Comparison of ENCODE assay signal across 30 cellular contexts in genomic region chr7:127041689-127042452, GRCh38.
"Had no signal": no experiment of that assay in that cellular context is flagged by ENCODE, and none has a peak within 500 bp of the region (broad histone marks: within the 10 kb centered on the region; RNA-seq: fewer than 3 reads in every experiment).

No MANE protein-coding gene starts in this region.

- H3K27me3 ChIP-seq: neutrophil, ovary, suprapubic skin, testis, tibial artery, transverse colon, upper lobe of right lung, uterus had no signal

- H3K27ac ChIP-seq: neutrophil, ovary, parathyroid adenoma, psoas muscle, skin epidermis, spleen, suprapubic skin, testis, tibial artery, transverse colon, upper lobe of right lung, uterus had no signal

- H2AFZ ChIP-seq: parathyroid adenoma had no signal

- H3K9me3 ChIP-seq: neutrophil, ovary, psoas muscle, suprapubic skin, testis, tibial artery, transverse colon, upper lobe of right lung, uterus had no signal

- H3K4me1 ChIP-seq: parathyroid adenoma, psoas muscle, spleen, suprapubic skin, testis, tibial artery, transverse colon, upper lobe of right lung, uterus had no signal

- H3K79me2 ChIP-seq: parathyroid adenoma had no signal

- H3K36me3 ChIP-seq: neutrophil, ovary, spleen, suprapubic skin, tibial artery, transverse colon, upper lobe of right lung, uterus had no signal

- H3K4me3 ChIP-seq: ovary, psoas muscle, skin epidermis, smooth muscle cell, spleen, suprapubic skin, testis, tibial artery, transverse colon, upper lobe of right lung, uterus had no signal

- H3K4me2 ChIP-seq: smooth muscle cell had no signal

- DNase-seq: naive thymus-derived CD8-positive, alpha-beta T cell; nephron progenitor cell; nucleus accumbens; ovary; posterior cingulate gyrus; psoas muscle; right cardiac atrium; spleen; stimulated activated CD4-positive, alpha-beta T cell treated with anti-CD3 and anti-CD28 coated beads, Interleukin-12 subunit alpha, Interleukin-12 subunit beta, amount 100 ng/mL, for 4 hours; stimulated activated CD4-positive, alpha-beta T cell treated with anti-CD3 and anti-CD28 coated beads, Interleukin-1b, Interleukin-23, amount 100 ng/mL, for 48 hours; stimulated activated CD4-positive, alpha-beta T cell treated with anti-CD3 and anti-CD28 coated beads, Interleukin-4, amount 100 ng/mL, for 1 hour; stimulated activated CD4-positive, alpha-beta T cell treated with anti-CD3 and anti-CD28 coated beads, Interleukin-4, amount 100 ng/mL, for 4 hours; stimulated activated CD8-positive, alpha-beta memory T cell treated with anti-CD3 and anti-CD28 coated beads, Interleukin-4, amount 100 ng/mL, for 48 hours; stimulated activated naive CD4-positive, alpha-beta T cell; stimulated activated naive CD8-positive, alpha-beta T cell treated with anti-CD3 and anti-CD28 coated beads, Interleukin-15, amount 100 ng/mL, for 72 hours; stimulated activated naive CD8-positive, alpha-beta T cell treated with anti-CD3 and anti-CD28 coated beads, Interleukin-15, Interleukin-2, amounts not matched to agents 100 U/mL and 50 U/mL, for 24 hours; substantia nigra; testis; tibial artery; transverse colon; upper lobe of right lung; uterus had no signal

- ATAC-seq: naive thymus-derived CD8-positive, alpha-beta T cell; natural killer cell treated with Interleukin-12 subunit alpha and Interleukin-12 subunit beta and Interleukin-15 and Interleukin-18, amount 100 ng/mL, for 72 hours; psoas muscle; right cardiac atrium; sciatic nerve; stimulated activated memory B cell treated with anti-CD40 and anti-IgM and Interleukin-4, amounts not matched to agents 10 μg/mL and 1 μg/mL and 100 μg/mL, for 72 hours; stimulated activated naive CD8-positive, alpha-beta T cell treated with anti-CD3 and anti-CD28 coated beads, Interleukin-15, amount 100 ng/mL, for 72 hours; stimulated activated naive CD8-positive, alpha-beta T cell treated with anti-CD3 and anti-CD28 coated beads, Interleukin-15, Interleukin-2, amounts not matched to agents 100 U/mL and 50 U/mL, for 24 hours; upper lobe of right lung had no signal
